21 cellular contexts compared by ENCODE assay signal in the genomic region with DNA sequence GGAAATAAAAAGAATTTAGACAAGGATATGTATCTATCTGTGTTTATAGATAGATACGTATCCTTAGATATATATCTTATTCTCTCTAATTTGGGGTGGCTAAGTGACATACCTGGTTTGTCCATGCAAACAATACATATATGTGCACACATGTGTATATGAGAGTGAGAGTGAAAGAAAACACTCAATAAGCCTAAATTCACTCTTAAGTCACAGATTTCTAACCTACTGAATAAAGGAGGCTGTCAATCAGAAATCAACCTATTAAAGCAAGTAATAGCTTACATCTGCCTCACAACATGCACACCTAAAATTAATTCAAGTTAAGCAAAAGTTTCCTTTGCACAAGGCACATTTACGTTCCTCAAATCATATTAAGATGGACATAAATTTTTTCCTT.
DNase-seq lines count a peak whose midpoint lies in the region; ATAC-seq, FAIRE-seq and TF ChIP-seq lines count a peak whose summit lies in the region.
"Had no signal": no experiment of that assay in that cellular context is flagged by ENCODE, and none has a peak within 500 bp of the region (broad histone marks: within the 10 kb centered on the region; RNA-seq: fewer than 3 reads in every experiment).

No MANE protein-coding gene starts in this region.

- no peaks in the 10 kb centered on the region for H3K27me3 ChIP-seq in A673 (replicated peaks; ENCODE audit: insufficient read depth, low read depth, low read length, poor library complexity)
- H3K27me3 ChIP-seq in astrocyte (ENCODE audit: insufficient read depth, low read length): no peaks in the 10 kb centered on the region
- H3K27me3 ChIP-seq in smooth muscle cell (ENCODE audit: low read depth): no peaks in the 10 kb centered on the region
- H3K27me3 ChIP-seq: BLaER1 had no signal

- POLR2A ChIA-PET in A673 (lab: Charles Lee; ENCODE audit: low non-redundant PET) (no interaction called here), HEK293 (lab: Yijun Ruan, JAX) (interaction anchor here (1.3 to 1.9 kb wide), 2 partner anchors 117 to 243 kb away, joined by 3 to 5 read pairs; a partner anchor contains a TSS)

- H3K36me3 ChIP-seq in A673 (ENCODE audit: insufficient read depth, low read length, poor library complexity, severe bottlenecking) (peaks cover 5% of the 10 kb centered on the region), HEK293 (ENCODE audit: control insufficient read depth in 2 of 2, insufficient read depth in 1 of 2, low read length in 2 of 2) (peaks cover 0 to 7% of the 10 kb centered on the region in 2 experiments; a peak in 1 of 3 replicates), astrocyte (ENCODE audit: insufficient read depth, low read length) (peaks cover 9% of the 10 kb centered on the region), smooth muscle cell (ENCODE audit: low read depth) (no peaks in the 10 kb centered on the region)

- H3K9ac ChIP-seq in astrocyte (ENCODE audit: low read length) (no peak overlapping the region), smooth muscle cell (ENCODE audit: low read depth) (no peak overlapping the region)
- H3K9ac ChIP-seq: BLaER1 had no signal

- peak overlapping the region; percentile 44 for H3K27ac ChIP-seq in A673 (ENCODE audit: low read depth, low read length, poor library complexity, severe bottlenecking)
- H3K27ac ChIP-seq in HEK293 (ENCODE audit: extremely low read depth, low read depth, low read length): no peak overlapping the region
- H3K27ac ChIP-seq in astrocyte (ENCODE audit: low read depth, low read length): no peak overlapping the region
- H3K27ac ChIP-seq in smooth muscle cell (ENCODE audit: low read depth): no peak overlapping the region
- H3K27ac ChIP-seq: BLaER1, C4-2B had no signal

- no peaks in the 10 kb centered on the region for H3K27me3 Mint-ChIP-seq in astrocyte (ENCODE audit: low read depth, unreplicated experiment)
- no peaks in the 10 kb centered on the region for H3K27me3 Mint-ChIP-seq in progenitor cell of endocrine pancreas
- peaks cover 0 to 5% of the 10 kb centered on the region in 2 donors for H3K27me3 Mint-ChIP-seq in stimulated activated naive B cell treated with anti-CD40 and anti-IgM and Interleukin-4, amounts not matched to agents 10 μg/mL and 1 μg/mL and 100 μg/mL, for 72 hours

- no peak for ATAC-seq in stimulated activated naive B cell treated with anti-CD40 and anti-IgM and Interleukin-4, amounts not matched to agents 10 μg/mL and 1 μg/mL and 100 μg/mL, for 72 hours (replicated peaks)
- ATAC-seq: CD8-positive, alpha-beta T cell had no signal

- peaks cover 92% of the 10 kb centered on the region for H3K79me2 ChIP-seq in astrocyte (ENCODE audit: insufficient read depth, low read length)
- peaks cover 100% of the 10 kb centered on the region for H3K79me2 ChIP-seq in smooth muscle cell (ENCODE audit: low read depth)

- H3K9me3 ChIP-seq in A673 (ENCODE audit: low read depth, low read length, poor library complexity, severe bottlenecking) (no peaks in the 10 kb centered on the region), HEK293 (ENCODE audit: control insufficient read depth, insufficient read depth, low read depth, low read length) (no peaks in the 10 kb centered on the region), astrocyte (ENCODE audit: insufficient read depth, low read depth, low read length) (no peaks in the 10 kb centered on the region), smooth muscle cell (replicated peaks; ENCODE audit: low read depth) (no peaks in the 10 kb centered on the region)
- H3K9me3 ChIP-seq: BLaER1, Caco-2, HAP-1 had no signal

- 94% methylated on average over 2 of the region's 2 CpGs for WGBS in smooth muscle cell (ENCODE audit: low lambda C conversion rate)

- H4K20me1 ChIP-seq in astrocyte (ENCODE audit: insufficient read depth, low read length) (peaks cover 84% of the 10 kb centered on the region), smooth muscle cell (ENCODE audit: low read depth) (peaks cover 99% of the 10 kb centered on the region)

- CTCF ChIA-PET in A673 (lab: Charles Lee) (no interaction called here), HEK293 (lab: Yijun Ruan, JAX) (interaction anchor here (0.6 to 3.1 kb wide), 8 partner anchors 11 to 612 kb away, joined by 3 to 10 read pairs (median 4); no protein-coding TSS in a partner anchor)

- DNase-seq in A673 (ENCODE audit: low spot score) (no peak), astrocyte (ENCODE audit: low read depth) (no peak), progenitor cell of endocrine pancreas (ENCODE audit: low spot score, unreplicated experiment) (no peak), GM19239 (ENCODE audit: insufficient read length, low spot score) (no peak), smooth muscle cell (lab: John Stamatoyannopoulos, UW; ENCODE audit: unreplicated experiment) (no peak)
- DNase-seq in stimulated activated naive B cell treated with anti-CD40 and anti-IgM and Interleukin-4, amounts not matched to agents 10 μg/mL and 1 μg/mL and 100 μg/mL, for 72 hours: no peak
- DNase-seq: 8988T; Caco-2; CD4-positive, CD25-positive, alpha-beta regulatory T cell; CD8-positive, alpha-beta T cell; DMS 273 treated with DMSO at 0.1 percent for 48 hours; DMS79; GF-D8; GOT3 had no signal

- H3K4me1 Mint-ChIP-seq in astrocyte (ENCODE audit: low read depth, unreplicated experiment) (peaks cover 65% of the 10 kb centered on the region), progenitor cell of endocrine pancreas (ENCODE audit: low read depth) (peaks cover 46% of the 10 kb centered on the region)
- H3K4me1 Mint-ChIP-seq in stimulated activated naive B cell treated with anti-CD40 and anti-IgM and Interleukin-4, amounts not matched to agents 10 μg/mL and 1 μg/mL and 100 μg/mL, for 72 hours: peaks cover 14 to 20% of the 10 kb centered on the region in 2 donors
- H3K4me1 Mint-ChIP-seq: CD4-positive, CD25-positive, alpha-beta regulatory T cell had no signal

- FAIRE-seq in astrocyte (lab: Jason Lieb, UNC): no peak
- no peak for FAIRE-seq in GM19239 (lab: Jason Lieb, UNC)
- FAIRE-seq: GM12891, GM18507 had no signal

- no peaks in the 10 kb centered on the region for H3K9me3 Mint-ChIP-seq in astrocyte (ENCODE audit: unreplicated experiment)
- H3K9me3 Mint-ChIP-seq in progenitor cell of endocrine pancreas (ENCODE audit: low read depth): no peaks in the 10 kb centered on the region
- no peaks in the 10 kb centered on the region for H3K9me3 Mint-ChIP-seq in stimulated activated naive B cell treated with anti-CD40 and anti-IgM and Interleukin-4, amounts not matched to agents 10 μg/mL and 1 μg/mL and 100 μg/mL, for 72 hours
- H3K9me3 Mint-ChIP-seq: CD8-positive, alpha-beta T cell had no signal

- H3K27ac Mint-ChIP-seq in astrocyte (ENCODE audit: unreplicated experiment): peak overlapping the region; percentile 3
- peak overlapping the region; percentile 35 for H3K27ac Mint-ChIP-seq in progenitor cell of endocrine pancreas
- H3K27ac Mint-ChIP-seq in stimulated activated naive B cell treated with anti-CD40 and anti-IgM and Interleukin-4, amounts not matched to agents 10 μg/mL and 1 μg/mL and 100 μg/mL, for 72 hours: no peak overlapping the region
- H3K27ac Mint-ChIP-seq: B cell; CD4-positive, CD25-positive, alpha-beta regulatory T cell; CD8-positive, alpha-beta T cell had no signal

- H3K4me3 ChIP-seq in A673 (ENCODE audit: low read depth, low read length, poor library complexity, severe bottlenecking): no peak overlapping the region
- H3K4me3 ChIP-seq in HEK293 (ENCODE audit: low read depth, low read length): no peak overlapping the region
- no peak overlapping the region for H3K4me3 ChIP-seq in astrocyte (ENCODE audit: insufficient read depth, low read depth, low read length)
- no peak overlapping the region for H3K4me3 ChIP-seq in smooth muscle cell
- H3K4me3 ChIP-seq: BLaER1, HAP-1 had no signal

- no TSS peak for BruUV-seq in A673 (replicated peaks; lab: Mats Ljungman, UMichigan)

- H3K4me3 Mint-ChIP-seq in astrocyte (ENCODE audit: unreplicated experiment) (peak overlapping the region; percentile 50), progenitor cell of endocrine pancreas (ENCODE audit: low read depth) (no peak overlapping the region)
- H3K4me3 Mint-ChIP-seq in stimulated activated naive B cell treated with anti-CD40 and anti-IgM and Interleukin-4, amounts not matched to agents 10 μg/mL and 1 μg/mL and 100 μg/mL, for 72 hours: no peak overlapping the region
- H3K4me3 Mint-ChIP-seq: B cell; CD4-positive, CD25-positive, alpha-beta regulatory T cell; CD8-positive, alpha-beta T cell had no signal

- no peaks in the 10 kb centered on the region for H3F3A ChIP-seq in smooth muscle cell (ENCODE audit: low read depth)

- H3K36me3 Mint-ChIP-seq in astrocyte (ENCODE audit: low read depth, unreplicated experiment): peaks cover 8% of the 10 kb centered on the region
- no peaks in the 10 kb centered on the region for H3K36me3 Mint-ChIP-seq in progenitor cell of endocrine pancreas (ENCODE audit: insufficient read depth)
- no peaks in the 10 kb centered on the region for H3K36me3 Mint-ChIP-seq in stimulated activated naive B cell treated with anti-CD40 and anti-IgM and Interleukin-4, amounts not matched to agents 10 μg/mL and 1 μg/mL and 100 μg/mL, for 72 hours
- H3K36me3 Mint-ChIP-seq: CD4-positive, CD25-positive, alpha-beta regulatory T cell; CD8-positive, alpha-beta T cell had no signal

- TF ChIP-seq CTCF in A673 (conservative IDR thresholded peaks at IDR 0.05; ENCODE audit: low read depth, low read length) (no peak), HEK293 (tag by site-specific recombination; IDR thresholded peaks at IDR 0.05) (no peak), astrocyte (IDR thresholded peaks at IDR 0.05; ENCODE audit: insufficient read depth, low read depth, low read length) (no peak), progenitor cell of endocrine pancreas (IDR thresholded peaks at IDR 0.05; ENCODE audit: unreplicated experiment) (no peak), smooth muscle cell (IDR thresholded peaks at IDR 0.05; ENCODE audit: borderline replicate concordance, insufficient read depth, poor library complexity, severe bottlenecking) (no peak)

- H3K4me2 ChIP-seq in astrocyte (ENCODE audit: low read length) (no peak overlapping the region), smooth muscle cell (no peak overlapping the region)
- H3K4me2 ChIP-seq: BLaER1 had no signal

- intact Hi-C loops in A673 (cut with micrococcal nuclease; ENCODE audit: unreplicated experiment): loop anchor here (10.0 kb wide), 1 partner anchor 240 kb away; a partner anchor contains a TSS

- H2AFZ ChIP-seq in astrocyte (ENCODE audit: low read depth, low read length): no peak overlapping the region
- H2AFZ ChIP-seq in smooth muscle cell (ENCODE audit: low read depth): no peak overlapping the region

- H3K4me1 ChIP-seq in A673 (ENCODE audit: insufficient read depth, low read length, poor library complexity, severe bottlenecking) (peaks cover 87% of the 10 kb centered on the region), HEK293 (ENCODE audit: control insufficient read depth, insufficient read depth, low read length) (peaks cover 58% of the 10 kb centered on the region), astrocyte (ENCODE audit: insufficient read depth, low read length) (no peaks in the 10 kb centered on the region), smooth muscle cell (ENCODE audit: low read depth) (peaks cover 23% of the 10 kb centered on the region)
- H3K4me1 ChIP-seq: BLaER1 had no signal

TF ChIP-seq in HEK293, 187 proteins besides CTCF, POLR2A, EP300 and RAD21 (continues in another document):
- no peak for TF ChIP-seq ZFP37 (tag by site-specific recombination; IDR thresholded peaks at IDR 0.05)
